In genomic region chr19:57321164-57321563, GRCh38 we compare ENCODE assay signal across 8 cellular contexts. TPM values are rescaled to one million over a fixed set of nuclear protein-coding genes. Genes with fewer than 3 reads are reported as not detected.
DNase-seq lines count a peak whose midpoint lies in the region; ATAC-seq and TF ChIP-seq lines count a peak whose summit lies in the region.

No MANE protein-coding gene starts in this region.

- H3K4me1 ChIP-seq in heart left ventricle (peaks cover 0 to 33% (median 20%) of the 10 kb centered on the region in 12 donors), adrenal gland (replicated peaks in 1 of 2) (peaks cover 19 to 21% of the 10 kb centered on the region in 2 donors), lower lobe of right lung (peaks cover 24% of the 10 kb centered on the region), upper lobe of right lung (peaks cover 8% of the 10 kb centered on the region)

- H3K9me3 ChIP-seq in heart left ventricle (peaks cover 0 to 26% (median 0%) of the 10 kb centered on the region in 12 donors), adrenal gland (replicated peaks in 1 of 3) (no peaks in the 10 kb centered on the region), lower lobe of right lung (peaks cover 8% of the 10 kb centered on the region), upper lobe of right lung (no peaks in the 10 kb centered on the region)

- DNase-seq in heart left ventricle (no peak), Right ventricle myocardium superior (no peak), adrenal gland (no peak), lower lobe of right lung (no peak), upper lobe of right lung (no peak), NCI-H1048 (lab: John Stamatoyannopoulos, UW) (no peak)

- intact Hi-C loops in heart left ventricle (cut with DNase I) (loop anchor here in 6 of 10 donors (2.0 to 5.0 kb wide), 7 partner anchors 34 to 70 kb away; partner anchors contain the start of genes TRAPPC2B (in 2 of the 6), ZNF460 (in 2 of the 6) and ZNF547 (in 2 of the 6)), Right ventricle myocardium superior (cut with DNase I) (no loop called here), adrenal gland (cut with DNase I) (no loop called here), lower lobe of right lung (cut with DNase I) (no loop called here), upper lobe of right lung (cut with DNase I) (no loop called here)

- no peak for TF ChIP-seq CTCF in heart left ventricle (IDR thresholded peaks at IDR 0.05)
- no peak for TF ChIP-seq CTCF in adrenal gland (IDR thresholded peaks at IDR 0.05)
- no peak for TF ChIP-seq CTCF in lower lobe of right lung (IDR thresholded peaks at IDR 0.05)
- TF ChIP-seq CTCF in upper lobe of right lung (IDR thresholded peaks at IDR 0.05): no peak

- H3K27ac ChIP-seq in heart left ventricle (peak overlapping the region in 10 of 12 donors; percentile 85 to 96 (median 92)), adrenal gland (peak overlapping the region in 3 of 5 donors; percentile 84 to 91 (median 87)), lower lobe of right lung (peak overlapping the region; percentile 87), upper lobe of right lung (peak overlapping the region; percentile 88)

- H3K27me3 ChIP-seq in heart left ventricle (peaks cover 0 to 25% (median 0%) of the 10 kb centered on the region in 9 donors), adrenal gland (no peaks in the 10 kb centered on the region), lower lobe of right lung (ENCODE audit: low read depth) (peaks cover 13% of the 10 kb centered on the region), upper lobe of right lung (peaks cover 7% of the 10 kb centered on the region)

- no peak for TF ChIP-seq POLR2A in heart left ventricle (IDR thresholded peaks at IDR 0.05)
- no peak for TF ChIP-seq POLR2A in adrenal gland (IDR thresholded peaks at IDR 0.05)

- H3K36me3 ChIP-seq in heart left ventricle (peaks cover 0 to 33% (median 28%) of the 10 kb centered on the region in 9 donors), adrenal gland (replicated peaks in 1 of 2) (peaks cover 0 to 29% of the 10 kb centered on the region in 2 donors), lower lobe of right lung (peaks cover 30% of the 10 kb centered on the region), upper lobe of right lung (peaks cover 27% of the 10 kb centered on the region)

- peak overlapping the region; percentile 74 to 96 (median 87) for H3K4me3 ChIP-seq in heart left ventricle
- peak overlapping the region; percentile 11 to 85 (median 69) for H3K4me3 ChIP-seq in adrenal gland
- H3K4me3 ChIP-seq in lower lobe of right lung: peak overlapping the region; percentile 85
- peak overlapping the region; percentile 94 for H3K4me3 ChIP-seq in upper lobe of right lung

- ATAC-seq in heart left ventricle (no peak), Right ventricle myocardium superior (ENCODE audit: poor library complexity) (no peak), lower lobe of right lung (peak in 1 of 2 donors; percentile 6), upper lobe of right lung (no peak), GM21526 (IDR thresholded peaks at IDR 0.05; ENCODE audit: low FRiP score, unreplicated experiment) (no peak), HG02973 (IDR thresholded peaks at IDR 0.05; ENCODE audit: unreplicated experiment) (no peak)

- WGBS in heart left ventricle, 4 donors: 30 to 36% (median 32%) methylated on average over 8 of the region's 8 CpGs
- 25 to 34% (median 29%) methylated on average over 8 of the region's 8 CpGs for WGBS in adrenal gland, 4 donors

RNA-seq across cellular contexts. Expression of gene ZNF543, which starts 0.9 kb away (rescaled TPM):
- total RNA-seq in heart left ventricle: 1 to 10 TPM; 4.3 to 9.1 (median 7.1) TPM
- polyA plus RNA-seq in heart left ventricle: 1 to 10 TPM; 1.6 to 2.0 TPM
- 5.6 TPM for total RNA-seq in Right ventricle myocardium superior
- total RNA-seq in adrenal gland: 10 to 100 TPM in 4 of 8 donors, 1 to 10 TPM in 4; 7.2 to 17.8 (median 9.5) TPM
- 1 to 10 TPM; 1.1 to 2.4 (median 1.9) TPM for polyA plus RNA-seq in adrenal gland
- 5.3 TPM for total RNA-seq in lower lobe of right lung
- 7.9 TPM for total RNA-seq in upper lobe of right lung

RNA-seq across cellular contexts. Expression of gene ZNF304, which starts 29.9 kb away (rescaled TPM):
- total RNA-seq in heart left ventricle (10 to 100 TPM in 4 of 9 donors, 1 to 10 TPM in 5; 7.0 to 14.5 (median 9.7) TPM), Right ventricle myocardium superior (7.5 TPM), adrenal gland (10 to 100 TPM in 6 of 8 donors, 1 to 10 TPM in 2; 8.1 to 14.3 (median 12.3) TPM), lower lobe of right lung (7.4 TPM), upper lobe of right lung (9.3 TPM)
- polyA plus RNA-seq in heart left ventricle (1 to 10 TPM; 2.7 to 6.1 TPM), adrenal gland (1 to 10 TPM; 4.0 to 8.3 (median 5.2) TPM)

RNA-seq across cellular contexts. Expression of gene ZNF460, which starts 40.9 kb away (rescaled TPM):
- total RNA-seq in heart left ventricle (10 to 100 TPM; 20.1 to 47.9 (median 38.0) TPM), Right ventricle myocardium superior (23.0 TPM), adrenal gland (100 to 1,000 TPM in 1 of 8 donors, 10 to 100 TPM in 7; 36.6 to 107 (median 60.8) TPM), lower lobe of right lung (51.4 TPM), upper lobe of right lung (54.5 TPM)
- polyA plus RNA-seq in heart left ventricle (1 to 10 TPM; 3.6 to 4.6 TPM), adrenal gland (1 to 10 TPM in 2 of 3 donors, under 1 TPM in 1; 0.54 to 9.3 (median 1.8) TPM)

RNA-seq across cellular contexts. Expression of gene TRAPPC2B, which starts 42.2 kb away (rescaled TPM):
- total RNA-seq in heart left ventricle (10 to 100 TPM in 5 of 9 donors, 1 to 10 TPM in 4; 7.4 to 35.0 (median 12.3) TPM), Right ventricle myocardium superior (9.1 TPM), adrenal gland (10 to 100 TPM; 12.6 to 41.4 (median 20.0) TPM), lower lobe of right lung (6.9 TPM), upper lobe of right lung (7.0 TPM)
- polyA plus RNA-seq in heart left ventricle (10 to 100 TPM; 34.4 to 35.6 TPM), adrenal gland (10 to 100 TPM; 24.9 to 72.8 (median 40.5) TPM)

RNA-seq across cellular contexts. Expression of gene ZNF547, which starts 42.2 kb away (rescaled TPM):
- total RNA-seq in heart left ventricle (1 to 10 TPM; 1.9 to 3.7 (median 2.6) TPM), Right ventricle myocardium superior (3.3 TPM), adrenal gland (1 to 10 TPM; 1.1 to 9.8 (median 4.5) TPM), lower lobe of right lung (3.4 TPM), upper lobe of right lung (3.3 TPM)
- polyA plus RNA-seq in heart left ventricle (1 to 10 TPM; 1.7 to 2.0 TPM), adrenal gland (10 to 100 TPM in 1 of 3 donors, 1 to 10 TPM in 2; 2.1 to 10.9 (median 5.3) TPM)

Comparison
In these comparisons a context has a peak if more than half of its experiments do, and no peak if none do; other contexts are left out.
1. intact Hi-C loops: an anchor here in heart left ventricle (2.0 to 5.0 kb wide); none called in Right ventricle myocardium superior, adrenal gland, lower lobe of right lung and upper lobe of right lung.